ENCODE assay signal across 1 cellular context in the genomic region with DNA sequence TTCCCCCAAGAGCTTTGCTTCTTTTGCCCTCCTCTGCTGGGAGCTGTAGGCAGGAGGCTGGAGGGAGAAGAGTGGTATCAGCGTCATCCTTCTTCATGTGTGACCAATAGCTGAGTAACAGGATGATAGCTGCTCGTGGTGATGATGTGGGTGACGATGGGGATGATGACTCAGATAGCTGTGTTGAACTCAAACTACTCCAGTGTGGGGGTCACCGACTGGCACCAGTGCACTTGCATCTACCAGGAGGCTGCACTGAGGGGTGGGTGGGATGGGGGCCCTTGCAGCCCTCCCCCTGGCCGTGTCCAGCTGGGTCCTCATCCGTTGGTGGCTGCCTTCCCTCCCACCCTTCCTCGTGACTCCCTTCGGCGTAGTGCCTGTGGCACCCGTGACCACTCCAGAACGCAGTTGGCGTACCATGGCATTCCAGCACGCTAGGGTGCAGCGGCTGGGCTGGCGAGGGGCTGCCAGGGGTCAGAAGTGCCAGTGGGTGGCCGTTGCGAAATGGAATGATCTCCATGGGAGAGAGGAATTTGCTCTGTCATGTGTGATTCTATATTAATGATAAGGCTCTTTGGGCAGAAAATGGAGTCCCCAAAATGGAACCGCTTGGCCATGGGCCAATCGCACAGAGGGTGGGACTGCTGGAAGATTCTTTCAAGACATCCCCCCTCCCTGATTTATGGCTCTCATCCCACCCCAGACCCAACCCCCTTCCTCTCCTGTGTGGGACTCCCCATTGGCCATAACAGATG.
TF ChIP-seq lines count a peak whose summit lies in the region.

No MANE protein-coding gene starts in this region.

TF ChIP-seq in A549, 52 proteins besides CTCF, POLR2A, EP300 and RAD21 (continued from another document):
- TF ChIP-seq, protein P1, sequence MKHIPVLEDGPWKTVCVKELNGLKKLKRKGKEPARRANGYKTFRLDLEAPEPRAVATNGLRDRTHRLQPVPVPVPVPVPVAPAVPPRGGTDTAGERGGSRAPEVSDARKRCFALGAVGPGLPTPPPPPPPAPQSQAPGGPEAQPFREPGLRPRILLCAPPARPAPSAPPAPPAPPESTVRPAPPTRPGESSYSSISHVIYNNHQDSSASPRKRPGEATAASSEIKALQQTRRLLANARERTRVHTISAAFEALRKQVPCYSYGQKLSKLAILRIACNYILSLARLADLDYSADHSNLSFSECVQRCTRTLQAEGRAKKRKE (CRISPR knock-in tag; IDR thresholded peaks at IDR 0.05; ENCODE audit: low read depth) = no peak
- TF ChIP-seq GATA3 (IDR thresholded peaks at IDR 0.05; ENCODE audit: borderline replicate concordance) (no peak), MAZ (IDR thresholded peaks at IDR 0.05; ENCODE audit: borderline replicate concordance, low read depth, low read length) (no peak), CBX2 (IDR thresholded peaks at IDR 0.05; ENCODE audit: borderline replicate concordance, low read depth) (no peak), FOSL2 (IDR thresholded peaks at IDR 0.05) (0 out of 2 replicates have a peak, but pooled peaks have one; percentile 18), FOSL2 (CRISPR knock-in tag; IDR thresholded peaks at IDR 0.05) (peak; percentile 62), RCOR1 (IDR thresholded peaks at IDR 0.05; ENCODE audit: low read depth, low read length) (no peak), ZFP36 (IDR thresholded peaks at IDR 0.05; ENCODE audit: borderline replicate concordance, partially characterized antibody) (no peak)
- TF ChIP-seq, protein P2, sequence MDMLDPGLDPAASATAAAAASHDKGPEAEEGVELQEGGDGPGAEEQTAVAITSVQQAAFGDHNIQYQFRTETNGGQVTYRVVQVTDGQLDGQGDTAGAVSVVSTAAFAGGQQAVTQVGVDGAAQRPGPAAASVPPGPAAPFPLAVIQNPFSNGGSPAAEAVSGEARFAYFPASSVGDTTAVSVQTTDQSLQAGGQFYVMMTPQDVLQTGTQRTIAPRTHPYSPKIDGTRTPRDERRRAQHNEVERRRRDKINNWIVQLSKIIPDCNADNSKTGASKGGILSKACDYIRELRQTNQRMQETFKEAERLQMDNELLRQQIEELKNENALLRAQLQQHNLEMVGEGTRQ (IDR thresholded peaks at IDR 0.05) = no peak
